6 cellular contexts compared by ENCODE assay signal in genomic region chr16:89634463-89635385, GRCh38. TPM values are rescaled to one million over a fixed set of nuclear protein-coding genes. Genes with fewer than 3 reads are reported as not detected.
DNase-seq lines count a peak whose midpoint lies in the region; ATAC-seq, FAIRE-seq and TF ChIP-seq lines count a peak whose summit lies in the region.
"Not testable (repeated sequence)": the region's sequence is repeated elsewhere in the genome, so short reads cannot be mapped to it uniquely, and the experiment has no call there.
"Had no signal": no experiment of that assay in that cellular context is flagged by ENCODE, and none has a peak within 500 bp of the region (broad histone marks: within the 10 kb centered on the region; RNA-seq: fewer than 3 reads in every experiment).

No MANE protein-coding gene starts in this region.

- not testable (repeated sequence) for H3K9me3 Mint-ChIP-seq in activated naive CD4-positive, alpha-beta T cell treated with anti-CD3 and anti-CD28 coated beads, Interleukin-2, amount 50 U/mL, for 24 hours; endothelial cell (ENCODE audit: unreplicated experiment); stimulated activated effector memory CD8-positive, alpha-beta T cell treated with anti-CD3 and anti-CD28 coated beads, Interleukin-12 subunit alpha, Interleukin-12 subunit beta, amount 100 ng/mL, for 72 hours

- not testable (repeated sequence) for DNase-seq in GM18507 (ENCODE audit: extremely low spot score, insufficient read length, low read depth); endothelial cell (ENCODE audit: low spot score); stimulated activated effector memory CD8-positive, alpha-beta T cell treated with anti-CD3 and anti-CD28 coated beads, Interleukin-12 subunit alpha, Interleukin-12 subunit beta, amount 100 ng/mL, for 72 hours (ENCODE audit: low spot score in 2 of 2)

- not testable (repeated sequence) for H3K4me1 Mint-ChIP-seq in activated naive CD4-positive, alpha-beta T cell treated with anti-CD3 and anti-CD28 coated beads, Interleukin-2, amount 50 U/mL, for 24 hours; endothelial cell (ENCODE audit: unreplicated experiment); stimulated activated effector memory CD8-positive, alpha-beta T cell treated with anti-CD3 and anti-CD28 coated beads, Interleukin-12 subunit alpha, Interleukin-12 subunit beta, amount 100 ng/mL, for 72 hours

- not testable (repeated sequence) for H3K27me3 Mint-ChIP-seq in activated naive CD4-positive, alpha-beta T cell treated with anti-CD3 and anti-CD28 coated beads, Interleukin-2, amount 50 U/mL, for 24 hours; endothelial cell (ENCODE audit: unreplicated experiment)

- FAIRE-seq in GM18507 (lab: Jason Lieb, UNC) = peak; percentile 65

- H3K27ac Mint-ChIP-seq in activated naive CD4-positive, alpha-beta T cell treated with anti-CD3 and anti-CD28 coated beads, Interleukin-2, amount 50 U/mL, for 24 hours = peak overlapping the region; percentile 35
- H3K27ac Mint-ChIP-seq in endothelial cell (ENCODE audit: unreplicated experiment) = peak overlapping the region; percentile 24
- H3K27ac Mint-ChIP-seq in stimulated activated effector memory CD8-positive, alpha-beta T cell treated with anti-CD3 and anti-CD28 coated beads, Interleukin-12 subunit alpha, Interleukin-12 subunit beta, amount 100 ng/mL, for 72 hours = peak overlapping the region; percentile 71

- TF ChIP-seq CTCF in endothelial cell (IDR thresholded peaks at IDR 0.05; ENCODE audit: unreplicated experiment) = not testable (repeated sequence)

- ATAC-seq in stimulated activated effector memory CD8-positive, alpha-beta T cell treated with anti-CD3 and anti-CD28 coated beads, Interleukin-12 subunit alpha, Interleukin-12 subunit beta, amount 100 ng/mL, for 72 hours = not testable (repeated sequence)

- not testable (repeated sequence) for H3K4me3 Mint-ChIP-seq in activated naive CD4-positive, alpha-beta T cell treated with anti-CD3 and anti-CD28 coated beads, Interleukin-2, amount 50 U/mL, for 24 hours; endothelial cell (ENCODE audit: unreplicated experiment); stimulated activated effector memory CD8-positive, alpha-beta T cell treated with anti-CD3 and anti-CD28 coated beads, Interleukin-12 subunit alpha, Interleukin-12 subunit beta, amount 100 ng/mL, for 72 hours

- H3K36me3 Mint-ChIP-seq in activated naive CD4-positive, alpha-beta T cell treated with anti-CD3 and anti-CD28 coated beads, Interleukin-2, amount 50 U/mL, for 24 hours; endothelial cell (ENCODE audit: low read depth, unreplicated experiment); stimulated activated effector memory CD8-positive, alpha-beta T cell treated with anti-CD3 and anti-CD28 coated beads, Interleukin-12 subunit alpha, Interleukin-12 subunit beta, amount 100 ng/mL, for 72 hours: not testable (repeated sequence)

RNA-seq across cellular contexts. Expression of gene DPEP1, which starts 21.3 kb away (rescaled TPM):
- 118 TPM for total RNA-seq in endothelial cell (ENCODE audit: unreplicated experiment)
- total RNA-seq: CD4-positive, alpha-beta memory T cell; G401 had no signal

RNA-seq across cellular contexts. Expression of gene CHMP1A, which starts 22.8 kb away (rescaled TPM):
- 104 TPM for total RNA-seq in endothelial cell (ENCODE audit: unreplicated experiment)

RNA-seq across cellular contexts. Expression of gene SPATA33, which starts 22.9 kb away (rescaled TPM):
- 13.8 TPM for total RNA-seq in endothelial cell (ENCODE audit: unreplicated experiment)

RNA-seq across cellular contexts. Expression of gene CDK10, which starts 51.8 kb away (rescaled TPM):
- 83.2 TPM for total RNA-seq in endothelial cell (ENCODE audit: unreplicated experiment)

RNA-seq across cellular contexts. Expression of gene CPNE7, which starts 59.2 kb away (rescaled TPM):
- 5.5 TPM for total RNA-seq in endothelial cell (ENCODE audit: unreplicated experiment)
